Comparison of ENCODE assay signal across 1 cellular context in the genomic region with DNA sequence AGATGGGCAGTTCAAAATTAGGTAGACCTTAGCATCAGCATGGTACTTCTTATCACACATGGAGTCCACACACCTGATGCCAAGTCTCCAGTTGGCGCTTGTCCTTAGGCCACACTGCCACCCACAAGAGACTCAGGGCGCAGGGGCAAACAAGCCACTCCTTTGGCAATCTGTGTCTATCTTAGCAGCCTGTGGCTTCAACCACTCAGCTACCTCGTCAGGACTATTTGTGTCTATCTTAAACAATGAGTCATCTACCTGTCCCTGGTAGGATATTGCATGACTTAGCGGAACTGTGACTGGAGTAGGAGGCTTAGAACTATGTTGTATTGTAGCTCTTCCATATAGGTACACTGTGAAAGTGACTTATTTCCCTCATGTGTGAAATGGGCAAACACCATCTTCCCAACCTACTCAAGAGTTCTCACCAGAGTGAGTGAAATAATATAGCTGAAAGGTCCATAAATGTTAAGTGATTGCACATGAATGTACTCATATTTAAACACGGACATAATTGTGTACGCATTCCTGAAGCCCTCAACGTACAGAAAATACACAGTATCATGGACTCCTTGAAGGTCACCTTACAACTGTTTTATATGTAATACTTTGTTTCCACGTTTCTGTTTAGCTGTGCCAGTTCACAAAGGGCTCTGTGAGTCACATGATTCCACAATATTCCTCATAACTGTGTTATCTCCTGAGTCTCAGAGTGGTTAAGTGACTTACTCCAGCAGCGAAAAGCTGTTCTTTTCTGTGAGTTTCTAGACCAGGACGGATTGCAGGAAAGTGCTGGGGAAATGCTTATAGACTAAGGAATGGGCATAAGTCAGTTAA.
TF ChIP-seq lines count a peak whose summit lies in the region.

No MANE protein-coding gene starts in this region.

TF ChIP-seq in K562, 482 proteins besides CTCF, POLR2A, EP300 and RAD21 (continued from another document):
- TF ChIP-seq, protein P1, sequence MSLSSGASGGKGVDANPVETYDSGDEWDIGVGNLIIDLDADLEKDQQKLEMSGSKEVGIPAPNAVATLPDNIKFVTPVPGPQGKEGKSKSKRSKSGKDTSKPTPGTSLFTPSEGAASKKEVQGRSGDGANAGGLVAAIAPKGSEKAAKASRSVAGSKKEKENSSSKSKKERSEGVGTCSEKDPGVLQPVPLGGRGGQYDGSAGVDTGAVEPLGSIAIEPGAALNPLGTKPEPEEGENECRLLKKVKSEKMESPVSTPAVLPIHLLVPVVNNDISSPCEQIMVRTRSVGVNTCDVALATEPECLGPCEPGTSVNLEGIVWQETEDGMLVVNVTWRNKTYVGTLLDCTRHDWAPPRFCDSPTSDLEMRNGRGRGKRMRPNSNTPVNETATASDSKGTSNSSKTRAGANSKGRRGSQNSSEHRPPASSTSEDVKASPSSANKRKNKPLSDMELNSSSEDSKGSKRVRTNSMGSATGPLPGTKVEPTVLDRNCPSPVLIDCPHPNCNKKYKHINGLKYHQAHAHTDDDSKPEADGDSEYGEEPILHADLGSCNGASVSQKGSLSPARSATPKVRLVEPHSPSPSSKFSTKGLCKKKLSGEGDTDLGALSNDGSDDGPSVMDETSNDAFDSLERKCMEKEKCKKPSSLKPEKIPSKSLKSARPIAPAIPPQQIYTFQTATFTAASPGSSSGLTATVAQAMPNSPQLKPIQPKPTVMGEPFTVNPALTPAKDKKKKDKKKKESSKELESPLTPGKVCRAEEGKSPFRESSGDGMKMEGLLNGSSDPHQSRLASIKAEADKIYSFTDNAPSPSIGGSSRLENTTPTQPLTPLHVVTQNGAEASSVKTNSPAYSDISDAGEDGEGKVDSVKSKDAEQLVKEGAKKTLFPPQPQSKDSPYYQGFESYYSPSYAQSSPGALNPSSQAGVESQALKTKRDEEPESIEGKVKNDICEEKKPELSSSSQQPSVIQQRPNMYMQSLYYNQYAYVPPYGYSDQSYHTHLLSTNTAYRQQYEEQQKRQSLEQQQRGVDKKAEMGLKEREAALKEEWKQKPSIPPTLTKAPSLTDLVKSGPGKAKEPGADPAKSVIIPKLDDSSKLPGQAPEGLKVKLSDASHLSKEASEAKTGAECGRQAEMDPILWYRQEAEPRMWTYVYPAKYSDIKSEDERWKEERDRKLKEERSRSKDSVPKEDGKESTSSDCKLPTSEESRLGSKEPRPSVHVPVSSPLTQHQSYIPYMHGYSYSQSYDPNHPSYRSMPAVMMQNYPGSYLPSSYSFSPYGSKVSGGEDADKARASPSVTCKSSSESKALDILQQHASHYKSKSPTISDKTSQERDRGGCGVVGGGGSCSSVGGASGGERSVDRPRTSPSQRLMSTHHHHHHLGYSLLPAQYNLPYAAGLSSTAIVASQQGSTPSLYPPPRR (CRISPR knock-in tag; IDR thresholded peaks at IDR 0.05; ENCODE audit: borderline replicate concordance) = no peak
- TF ChIP-seq ZNF324 (CRISPR knock-in tag; IDR thresholded peaks at IDR 0.05) = no peak
- TF ChIP-seq ARID1B (IDR thresholded peaks at IDR 0.05) = peak; percentile 84
- TF ChIP-seq BMI1 (IDR thresholded peaks at IDR 0.05; ENCODE audit: low read length) = no peak
- 0 out of 2 replicates have a peak, but pooled peaks have one; percentile 26 for TF ChIP-seq NFRKB (IDR thresholded peaks at IDR 0.05; ENCODE audit: low read depth)
- no peak for TF ChIP-seq ATF1 (CRISPR knock-in tag; IDR thresholded peaks at IDR 0.05)
- TF ChIP-seq ATF1 (tag; IDR thresholded peaks at IDR 0.05) = 0 out of 2 replicates have a peak, but pooled peaks have one; percentile 36
- TF ChIP-seq, protein P2, sequence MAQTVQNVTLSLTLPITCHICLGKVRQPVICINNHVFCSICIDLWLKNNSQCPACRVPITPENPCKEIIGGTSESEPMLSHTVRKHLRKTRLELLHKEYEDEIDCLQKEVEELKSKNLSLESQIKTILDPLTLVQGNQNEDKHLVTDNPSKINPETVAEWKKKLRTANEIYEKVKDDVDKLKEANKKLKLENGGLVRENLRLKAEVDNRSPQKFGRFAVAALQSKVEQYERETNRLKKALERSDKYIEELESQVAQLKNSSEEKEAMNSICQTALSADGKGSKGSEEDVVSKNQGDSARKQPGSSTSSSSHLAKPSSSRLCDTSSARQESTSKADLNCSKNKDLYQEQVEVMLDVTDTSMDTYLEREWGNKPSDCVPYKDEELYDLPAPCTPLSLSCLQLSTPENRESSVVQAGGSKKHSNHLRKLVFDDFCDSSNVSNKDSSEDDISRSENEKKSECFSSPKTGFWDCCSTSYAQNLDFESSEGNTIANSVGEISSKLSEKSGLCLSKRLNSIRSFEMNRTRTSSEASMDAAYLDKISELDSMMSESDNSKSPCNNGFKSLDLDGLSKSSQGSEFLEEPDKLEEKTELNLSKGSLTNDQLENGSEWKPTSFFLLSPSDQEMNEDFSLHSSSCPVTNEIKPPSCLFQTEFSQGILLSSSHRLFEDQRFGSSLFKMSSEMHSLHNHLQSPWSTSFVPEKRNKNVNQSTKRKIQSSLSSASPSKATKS (CRISPR knock-in tag; IDR thresholded peaks at IDR 0.05) = no peak
- no peak for TF ChIP-seq XRCC3 (IDR thresholded peaks at IDR 0.05)
- TF ChIP-seq, protein P3, sequence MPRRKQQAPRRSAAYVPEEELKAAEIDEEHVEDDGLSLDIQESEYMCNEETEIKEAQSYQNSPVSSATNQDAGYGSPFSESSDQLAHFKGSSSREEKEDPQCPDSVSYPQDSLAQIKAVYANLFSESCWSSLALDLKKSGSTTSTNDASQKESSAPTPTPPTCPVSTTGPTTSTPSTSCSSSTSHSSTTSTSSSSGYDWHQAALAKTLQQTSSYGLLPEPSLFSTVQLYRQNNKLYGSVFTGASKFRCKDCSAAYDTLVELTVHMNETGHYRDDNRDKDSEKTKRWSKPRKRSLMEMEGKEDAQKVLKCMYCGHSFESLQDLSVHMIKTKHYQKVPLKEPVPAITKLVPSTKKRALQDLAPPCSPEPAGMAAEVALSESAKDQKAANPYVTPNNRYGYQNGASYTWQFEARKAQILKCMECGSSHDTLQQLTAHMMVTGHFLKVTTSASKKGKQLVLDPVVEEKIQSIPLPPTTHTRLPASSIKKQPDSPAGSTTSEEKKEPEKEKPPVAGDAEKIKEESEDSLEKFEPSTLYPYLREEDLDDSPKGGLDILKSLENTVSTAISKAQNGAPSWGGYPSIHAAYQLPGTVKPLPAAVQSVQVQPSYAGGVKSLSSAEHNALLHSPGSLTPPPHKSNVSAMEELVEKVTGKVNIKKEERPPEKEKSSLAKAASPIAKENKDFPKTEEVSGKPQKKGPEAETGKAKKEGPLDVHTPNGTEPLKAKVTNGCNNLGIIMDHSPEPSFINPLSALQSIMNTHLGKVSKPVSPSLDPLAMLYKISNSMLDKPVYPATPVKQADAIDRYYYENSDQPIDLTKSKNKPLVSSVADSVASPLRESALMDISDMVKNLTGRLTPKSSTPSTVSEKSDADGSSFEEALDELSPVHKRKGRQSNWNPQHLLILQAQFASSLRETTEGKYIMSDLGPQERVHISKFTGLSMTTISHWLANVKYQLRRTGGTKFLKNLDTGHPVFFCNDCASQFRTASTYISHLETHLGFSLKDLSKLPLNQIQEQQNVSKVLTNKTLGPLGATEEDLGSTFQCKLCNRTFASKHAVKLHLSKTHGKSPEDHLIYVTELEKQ (CRISPR knock-in tag; IDR thresholded peaks at IDR 0.05) = no peak
- TF ChIP-seq HDAC2 (IDR thresholded peaks at IDR 0.05) = peak; percentile 60; the same call in 1 of the 2 replicates
- TF ChIP-seq GTF2F1 (IDR thresholded peaks at IDR 0.05; ENCODE audit: low read depth, low read length) = no peak
- peak; percentile 81; the same call in 1 of the 2 replicates for TF ChIP-seq POLR2AphosphoS2 (IDR thresholded peaks at IDR 0.05; ENCODE audit: low read length)
- no peak for TF ChIP-seq SMARCB1 (IDR thresholded peaks at IDR 0.05; ENCODE audit: insufficient read length, low read depth)
- no peak; the same call in 1 of the 2 replicates for TF ChIP-seq ELF1 (tag; IDR thresholded peaks at IDR 0.05)
- TF ChIP-seq, protein P4, sequence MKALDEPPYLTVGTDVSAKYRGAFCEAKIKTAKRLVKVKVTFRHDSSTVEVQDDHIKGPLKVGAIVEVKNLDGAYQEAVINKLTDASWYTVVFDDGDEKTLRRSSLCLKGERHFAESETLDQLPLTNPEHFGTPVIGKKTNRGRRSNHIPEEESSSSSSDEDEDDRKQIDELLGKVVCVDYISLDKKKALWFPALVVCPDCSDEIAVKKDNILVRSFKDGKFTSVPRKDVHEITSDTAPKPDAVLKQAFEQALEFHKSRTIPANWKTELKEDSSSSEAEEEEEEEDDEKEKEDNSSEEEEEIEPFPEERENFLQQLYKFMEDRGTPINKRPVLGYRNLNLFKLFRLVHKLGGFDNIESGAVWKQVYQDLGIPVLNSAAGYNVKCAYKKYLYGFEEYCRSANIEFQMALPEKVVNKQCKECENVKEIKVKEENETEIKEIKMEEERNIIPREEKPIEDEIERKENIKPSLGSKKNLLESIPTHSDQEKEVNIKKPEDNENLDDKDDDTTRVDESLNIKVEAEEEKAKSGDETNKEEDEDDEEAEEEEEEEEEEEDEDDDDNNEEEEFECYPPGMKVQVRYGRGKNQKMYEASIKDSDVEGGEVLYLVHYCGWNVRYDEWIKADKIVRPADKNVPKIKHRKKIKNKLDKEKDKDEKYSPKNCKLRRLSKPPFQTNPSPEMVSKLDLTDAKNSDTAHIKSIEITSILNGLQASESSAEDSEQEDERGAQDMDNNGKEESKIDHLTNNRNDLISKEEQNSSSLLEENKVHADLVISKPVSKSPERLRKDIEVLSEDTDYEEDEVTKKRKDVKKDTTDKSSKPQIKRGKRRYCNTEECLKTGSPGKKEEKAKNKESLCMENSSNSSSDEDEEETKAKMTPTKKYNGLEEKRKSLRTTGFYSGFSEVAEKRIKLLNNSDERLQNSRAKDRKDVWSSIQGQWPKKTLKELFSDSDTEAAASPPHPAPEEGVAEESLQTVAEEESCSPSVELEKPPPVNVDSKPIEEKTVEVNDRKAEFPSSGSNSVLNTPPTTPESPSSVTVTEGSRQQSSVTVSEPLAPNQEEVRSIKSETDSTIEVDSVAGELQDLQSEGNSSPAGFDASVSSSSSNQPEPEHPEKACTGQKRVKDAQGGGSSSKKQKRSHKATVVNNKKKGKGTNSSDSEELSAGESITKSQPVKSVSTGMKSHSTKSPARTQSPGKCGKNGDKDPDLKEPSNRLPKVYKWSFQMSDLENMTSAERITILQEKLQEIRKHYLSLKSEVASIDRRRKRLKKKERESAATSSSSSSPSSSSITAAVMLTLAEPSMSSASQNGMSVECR (CRISPR knock-in tag; IDR thresholded peaks at IDR 0.05) = no peak
- no peak for TF ChIP-seq HNRNPUL1 (IDR thresholded peaks at IDR 0.05; ENCODE audit: low read length)
- no peak for TF ChIP-seq HDAC3 (IDR thresholded peaks at IDR 0.05; ENCODE audit: borderline replicate concordance, partially characterized antibody)
- TF ChIP-seq ZNF76 (CRISPR knock-in tag; IDR thresholded peaks at IDR 0.05; ENCODE audit: borderline replicate concordance) = no peak
- TF ChIP-seq RBBP5 (IDR thresholded peaks at IDR 0.05; ENCODE audit: borderline replicate concordance, insufficient read depth, low read length, poor library complexity, severe bottlenecking) = no peak
